ENCODE assay signal across 37 cellular contexts in genomic region chr10:16120563-16120962, GRCh38.
"Had no signal": no experiment of that assay in that cellular context is flagged by ENCODE, and none has a peak within 500 bp of the region (broad histone marks: within the 10 kb centered on the region; RNA-seq: fewer than 3 reads in every experiment).

No MANE protein-coding gene starts in this region.

- H3K4me3 ChIP-seq: ascending aorta, cardiac muscle cell had no signal

- H3K36me3 ChIP-seq: ascending aorta, cardiac muscle cell had no signal

- H3K36me3 Mint-ChIP-seq: activated CD8-positive, alpha-beta memory T cell treated with anti-CD3 and anti-CD28 coated beads, Interleukin-2, amount 10 ng/mL, durations not matched to agents 7 days and 5 days; activated naive CD4-positive, alpha-beta T cell treated with anti-CD3 and anti-CD28 coated beads, Interleukin-2, amount 10 ng/mL, durations not matched to agents 7 days and 5 days; activated naive CD4-positive, alpha-beta T cell treated with anti-CD3 and anti-CD28 coated beads, Interleukin-2, amount 50 U/mL, for 24 hours; activated naive CD8-positive, alpha-beta T cell; brain had no signal

- H3K27ac Mint-ChIP-seq: activated CD4-positive, alpha-beta memory T cell treated with anti-CD3 and anti-CD28 coated beads, Interleukin-2, amount 10 ng/mL, durations not matched to agents 7 days and 5 days; activated CD4-positive, alpha-beta T cell treated with anti-CD3 and anti-CD28 coated beads for 36 hours; activated CD4-positive, alpha-beta T cell treated with anti-CD3 and anti-CD28 coated beads, Interleukin-2, amount 10 ng/mL, durations not matched to agents 7 days and 5 days; activated CD8-positive, alpha-beta memory T cell treated with anti-CD3 and anti-CD28 coated beads, Interleukin-2, amount 10 ng/mL, durations not matched to agents 7 days and 5 days; activated CD8-positive, alpha-beta T cell treated with anti-CD3 and anti-CD28 coated beads, Interleukin-2, amount 10 ng/mL, durations not matched to agents 7 days and 5 days; activated naive CD4-positive, alpha-beta T cell treated with anti-CD3 and anti-CD28 coated beads, Interleukin-2, amount 10 ng/mL, durations not matched to agents 7 days and 5 days; activated naive CD4-positive, alpha-beta T cell treated with anti-CD3 and anti-CD28 coated beads, Interleukin-2, amount 50 U/mL, for 24 hours; activated naive CD8-positive, alpha-beta T cell; activated naive CD8-positive, alpha-beta T cell treated with anti-CD3 and anti-CD28 coated beads, Interleukin-2, amount 50 U/mL, for 24 hours; activated T-cell treated with anti-CD3 and anti-CD28 coated beads, Interleukin-2, amount 50 U/mL, for 24 hours; activated T-helper 1 cell treated with anti-CD3 and anti-CD28 coated beads, Interleukin-12 subunit alpha, Interleukin-12 subunit beta, Interleukin-2, Interleukin-4 antibody, amounts not matched to agents 30 ng/mL and 10 ng/mL and 1 ng/mL, durations not matched to agents 14 hours and 24 hours and 36 hours; activated T-helper 17 cell treated with anti-CD3 and anti-CD28 coated beads, Interleukin-2, amount 50 U/mL, for 72 hours; brain; T-helper 1 cell treated with Interleukin-12 subunit alpha and Interleukin-12 subunit beta and Interleukin-4 antibody, amounts not matched to agents 30 μg/mL and 1 μg/mL, for 36 hours; T-helper 2 cell treated with Interferon-gamma antibody and Interleukin-4, amounts not matched to agents 5 μg/mL and 100 μg/mL, for 36 hours had no signal

- H3K4me3 Mint-ChIP-seq: activated CD4-positive, alpha-beta memory T cell treated with anti-CD3 and anti-CD28 coated beads, Interleukin-2, amount 10 ng/mL, durations not matched to agents 7 days and 5 days; activated CD4-positive, alpha-beta T cell treated with anti-CD3 and anti-CD28 coated beads for 36 hours; activated CD4-positive, alpha-beta T cell treated with anti-CD3 and anti-CD28 coated beads, Interleukin-2, amount 10 ng/mL, durations not matched to agents 7 days and 5 days; activated CD8-positive, alpha-beta memory T cell treated with anti-CD3 and anti-CD28 coated beads, Interleukin-2, amount 10 ng/mL, durations not matched to agents 7 days and 5 days; activated CD8-positive, alpha-beta T cell treated with anti-CD3 and anti-CD28 coated beads, Interleukin-2, amount 10 ng/mL, durations not matched to agents 7 days and 5 days; activated naive CD4-positive, alpha-beta T cell treated with anti-CD3 and anti-CD28 coated beads, Interleukin-2, amount 10 ng/mL, durations not matched to agents 7 days and 5 days; activated naive CD4-positive, alpha-beta T cell treated with anti-CD3 and anti-CD28 coated beads, Interleukin-2, amount 50 U/mL, for 24 hours; activated naive CD8-positive, alpha-beta T cell; activated naive CD8-positive, alpha-beta T cell treated with anti-CD3 and anti-CD28 coated beads, Interleukin-2, amount 50 U/mL, for 24 hours; activated T-cell treated with anti-CD3 and anti-CD28 coated beads, Interleukin-2, amount 50 U/mL, for 24 hours; activated T-helper 1 cell treated with anti-CD3 and anti-CD28 coated beads, Interleukin-12 subunit alpha, Interleukin-12 subunit beta, Interleukin-2, Interleukin-4 antibody, amounts not matched to agents 30 ng/mL and 10 ng/mL and 1 ng/mL, durations not matched to agents 14 hours and 24 hours and 36 hours; activated T-helper 17 cell treated with anti-CD3 and anti-CD28 coated beads, Interleukin-2, amount 50 U/mL, for 72 hours; brain; central memory CD8-positive, alpha-beta T cell; T-helper 1 cell treated with Interleukin-12 subunit alpha and Interleukin-12 subunit beta and Interleukin-4 antibody, amounts not matched to agents 30 μg/mL and 1 μg/mL, for 36 hours; T-helper 2 cell treated with Interferon-gamma antibody and Interleukin-4, amounts not matched to agents 5 μg/mL and 100 μg/mL, for 36 hours had no signal

- ATAC-seq: activated CD4-positive, alpha-beta T cell treated with anti-CD3 and anti-CD28 coated beads for 36 hours; activated CD4-positive, CD25-positive, alpha-beta regulatory T cell treated with anti-CD3 and anti-CD28 coated beads, Interleukin-2, amount 50 U/mL, for 24 hours; activated CD8-positive, alpha-beta memory T cell treated with anti-CD3 and anti-CD28 coated beads, Interleukin-2, amount 10 ng/mL, durations not matched to agents 7 days and 5 days; activated CD8-positive, alpha-beta T cell treated with anti-CD3 and anti-CD28 coated beads, Interleukin-2, amount 10 ng/mL, durations not matched to agents 7 days and 5 days; activated naive CD8-positive, alpha-beta T cell treated with anti-CD3 and anti-CD28 coated beads, Interleukin-2, amount 50 U/mL, for 24 hours; activated T-helper 17 cell treated with anti-CD3 and anti-CD28 coated beads, Interleukin-2, amount 50 U/mL, for 72 hours had no signal

- H3K9me3 ChIP-seq: ascending aorta had no signal

- FAIRE-seq: bronchial epithelial cell, TTC549 had no signal

- H3K27me3 Mint-ChIP-seq: activated CD4-positive, alpha-beta T cell treated with anti-CD3 and anti-CD28 coated beads, Interleukin-2, amount 10 ng/mL, durations not matched to agents 7 days and 5 days; activated CD8-positive, alpha-beta memory T cell treated with anti-CD3 and anti-CD28 coated beads, Interleukin-2, amount 10 ng/mL, durations not matched to agents 7 days and 5 days; activated naive CD4-positive, alpha-beta T cell treated with anti-CD3 and anti-CD28 coated beads, Interleukin-2, amount 10 ng/mL, durations not matched to agents 7 days and 5 days; activated naive CD8-positive, alpha-beta T cell treated with anti-CD3 and anti-CD28 coated beads, Interleukin-2, amount 50 U/mL, for 24 hours had no signal

- H3K9me3 Mint-ChIP-seq: activated CD4-positive, alpha-beta memory T cell treated with anti-CD3 and anti-CD28 coated beads, Interleukin-2, amount 10 ng/mL, durations not matched to agents 7 days and 5 days; activated CD4-positive, alpha-beta T cell treated with anti-CD3 and anti-CD28 coated beads, Interleukin-2, amount 10 ng/mL, durations not matched to agents 7 days and 5 days; activated naive CD4-positive, alpha-beta T cell treated with anti-CD3 and anti-CD28 coated beads, Interleukin-2, amount 10 ng/mL, durations not matched to agents 7 days and 5 days; activated naive CD4-positive, alpha-beta T cell treated with anti-CD3 and anti-CD28 coated beads, Interleukin-2, amount 50 U/mL, for 24 hours; activated T-cell treated with anti-CD3 and anti-CD28 coated beads, Interleukin-2, amount 50 U/mL, for 24 hours; activated T-helper 1 cell treated with anti-CD3 and anti-CD28 coated beads, Interleukin-12 subunit alpha, Interleukin-12 subunit beta, Interleukin-2, Interleukin-4 antibody, amounts not matched to agents 30 ng/mL and 10 ng/mL and 1 ng/mL, durations not matched to agents 14 hours and 24 hours and 36 hours; activated T-helper 17 cell treated with anti-CD3 and anti-CD28 coated beads, Interleukin-2, amount 50 U/mL, for 72 hours; central memory CD8-positive, alpha-beta T cell; T-helper 1 cell treated with Interleukin-12 subunit alpha and Interleukin-12 subunit beta and Interleukin-4 antibody, amounts not matched to agents 30 μg/mL and 1 μg/mL, for 36 hours; T-helper 2 cell treated with Interferon-gamma antibody and Interleukin-4, amounts not matched to agents 5 μg/mL and 100 μg/mL, for 36 hours had no signal

- H3K4me1 Mint-ChIP-seq: activated CD4-positive, alpha-beta memory T cell treated with anti-CD3 and anti-CD28 coated beads, Interleukin-2, amount 10 ng/mL, durations not matched to agents 7 days and 5 days; activated CD4-positive, alpha-beta T cell treated with anti-CD3 and anti-CD28 coated beads for 36 hours; activated CD4-positive, alpha-beta T cell treated with anti-CD3 and anti-CD28 coated beads, Interleukin-2, amount 10 ng/mL, durations not matched to agents 7 days and 5 days; activated CD8-positive, alpha-beta memory T cell treated with anti-CD3 and anti-CD28 coated beads, Interleukin-2, amount 10 ng/mL, durations not matched to agents 7 days and 5 days; activated naive CD4-positive, alpha-beta T cell treated with anti-CD3 and anti-CD28 coated beads, Interleukin-2, amount 10 ng/mL, durations not matched to agents 7 days and 5 days; activated naive CD4-positive, alpha-beta T cell treated with anti-CD3 and anti-CD28 coated beads, Interleukin-2, amount 50 U/mL, for 24 hours; activated naive CD8-positive, alpha-beta T cell treated with anti-CD3 and anti-CD28 coated beads, Interleukin-2, amount 50 U/mL, for 24 hours; activated T-helper 17 cell treated with anti-CD3 and anti-CD28 coated beads, Interleukin-2, amount 50 U/mL, for 72 hours; brain; central memory CD8-positive, alpha-beta T cell had no signal

- H3K27me3 ChIP-seq: ascending aorta had no signal

- H3K27ac ChIP-seq: ascending aorta, cardiac muscle cell, VCaP had no signal

- H3K4me1 ChIP-seq: ascending aorta had no signal

- DNase-seq: activated CD4-positive, alpha-beta memory T cell treated with anti-CD3 and anti-CD28 coated beads, Interleukin-2, amount 10 ng/mL, durations not matched to agents 7 days and 5 days; activated CD4-positive, alpha-beta T cell treated with anti-CD3 and anti-CD28 coated beads for 1 hour; activated CD4-positive, alpha-beta T cell treated with anti-CD3 and anti-CD28 coated beads for 36 hours; activated CD4-positive, alpha-beta T cell treated with anti-CD3 and anti-CD28 coated beads for 48 hours; activated CD4-positive, alpha-beta T cell treated with anti-CD3 and anti-CD28 coated beads, Interleukin-2, amount 10 ng/mL, durations not matched to agents 7 days and 5 days; activated CD4-positive, alpha-beta T cell treated with anti-CD3 and anti-CD28 coated beads, Interleukin-2, amount 50 U/mL, for 48 hours; activated CD4-positive, CD25-positive, alpha-beta regulatory T cell; activated CD8-positive, alpha-beta memory T cell treated with anti-CD3 and anti-CD28 coated beads for 24 hours; activated CD8-positive, alpha-beta memory T cell treated with anti-CD3 and anti-CD28 coated beads, Interleukin-2, amount 10 ng/mL, durations not matched to agents 7 days and 5 days; activated CD8-positive, alpha-beta memory T cell treated with anti-CD3 and anti-CD28 coated beads, Interleukin-2, amount 50 U/mL, for 48 hours; activated CD8-positive, alpha-beta T cell treated with anti-CD3 and anti-CD28 coated beads, Interleukin-2, amount 10 ng/mL, durations not matched to agents 7 days and 5 days; activated gamma-delta T cell; activated naive CD4-positive, alpha-beta T cell treated with anti-CD3 and anti-CD28 coated beads, Interleukin-2, amount 10 ng/mL, durations not matched to agents 7 days and 5 days; activated naive CD4-positive, alpha-beta T cell treated with Interleukin-2 at 50 U/mL for 16 hours; activated naive CD8-positive, alpha-beta T cell treated with anti-CD3 and anti-CD28 coated beads, Interleukin-2, amount 50 U/mL, for 24 hours; activated T-cell treated with anti-CD3 and anti-CD28 coated beads, Interleukin-2, amount 50 U/mL, for 24 hours; activated T-cell treated with anti-CD3 and anti-CD28 coated beads, Interleukin-2, amount 50 U/mL, for 48 hours; amygdala; anterior cingulate cortex; caudate nucleus; T-helper 1 cell; T-helper 2 cell; T-helper 9 cell had no signal
